In genomic region chr12:12551115-12551514, GRCh38 we compare ENCODE assay signal across 1 cellular context.
TF ChIP-seq lines count a peak whose summit lies in the region.

No MANE protein-coding gene starts in this region.

TF ChIP-seq in HepG2, 621 proteins besides CTCF, POLR2A, EP300 and RAD21:
- TF ChIP-seq ZZZ3 (CRISPR knock-in tag; IDR thresholded peaks at IDR 0.05; ENCODE audit: borderline replicate concordance), result no peak
- no peak for TF ChIP-seq ZNF281 (CRISPR knock-in tag; IDR thresholded peaks at IDR 0.05; ENCODE audit: borderline replicate concordance)
